Comparison of ENCODE assay signal across 28 cellular contexts in the genomic region with DNA sequence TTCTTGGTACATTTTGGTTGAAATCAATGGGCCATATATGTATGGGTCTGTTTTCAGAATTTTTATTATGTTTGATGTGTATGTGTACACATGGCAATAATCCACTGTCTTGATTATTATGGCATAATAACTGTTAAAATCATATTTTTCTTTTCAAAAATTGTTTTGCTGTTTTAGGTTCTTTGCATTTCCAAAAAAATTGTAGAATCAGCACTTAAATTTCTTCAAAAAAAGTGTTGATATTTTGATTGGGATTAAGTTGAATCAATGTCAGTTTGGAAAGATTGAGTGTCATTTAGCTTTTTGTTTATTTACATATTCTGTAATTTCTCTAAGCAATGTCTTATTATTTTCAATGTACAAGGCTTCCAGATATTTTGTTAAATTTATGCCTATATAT.
"Had no signal": no experiment of that assay in that cellular context is flagged by ENCODE, and none has a peak within 500 bp of the region (broad histone marks: within the 10 kb centered on the region; RNA-seq: fewer than 3 reads in every experiment).

No MANE protein-coding gene starts in this region.

- FAIRE-seq: pancreas had no signal

- H3K4me3 ChIP-seq: pancreas, prostate gland, skin epidermis, smooth muscle cell, spleen, suprapubic skin, testis, tibial artery, transverse colon, upper lobe of right lung, uterus had no signal

- H3K9me3 ChIP-seq: neutrophil, pancreas, prostate gland, suprapubic skin, testis, tibial artery, transverse colon, upper lobe of right lung, uterus had no signal

- ATAC-seq: naive thymus-derived CD8-positive, alpha-beta T cell; natural killer cell treated with Interleukin-12 subunit alpha and Interleukin-12 subunit beta and Interleukin-15 and Interleukin-18, amount 100 ng/mL, for 72 hours; pancreas; right cardiac atrium; sciatic nerve; stimulated activated memory B cell treated with anti-CD40 and anti-IgM and Interleukin-4, amounts not matched to agents 10 μg/mL and 1 μg/mL and 100 μg/mL, for 72 hours; stimulated activated naive CD8-positive, alpha-beta T cell treated with anti-CD3 and anti-CD28 coated beads, Interleukin-15, amount 100 ng/mL, for 72 hours; stimulated activated naive CD8-positive, alpha-beta T cell treated with anti-CD3 and anti-CD28 coated beads, Interleukin-15, Interleukin-2, amounts not matched to agents 100 U/mL and 50 U/mL, for 24 hours; upper lobe of right lung had no signal

- H3K4me2 ChIP-seq: smooth muscle cell had no signal

- H3K4me1 ChIP-seq: prostate gland, spleen, suprapubic skin, upper lobe of right lung, uterus had no signal

- H3K36me3 ChIP-seq: neutrophil, pancreas, prostate gland, spleen, suprapubic skin, tibial artery, transverse colon, upper lobe of right lung, uterus had no signal

- H3K27ac ChIP-seq: neutrophil, pancreas, prostate gland, skin epidermis, spleen, suprapubic skin, testis, tibial artery, transverse colon, upper lobe of right lung, uterus had no signal

- DNase-seq: naive thymus-derived CD8-positive, alpha-beta T cell; nephron progenitor cell; nucleus accumbens; pancreas; right cardiac atrium; spleen; stimulated activated CD4-positive, alpha-beta T cell treated with anti-CD3 and anti-CD28 coated beads, Interleukin-12 subunit alpha, Interleukin-12 subunit beta, amount 100 ng/mL, for 4 hours; stimulated activated CD4-positive, alpha-beta T cell treated with anti-CD3 and anti-CD28 coated beads, Interleukin-1b, Interleukin-23, amount 100 ng/mL, for 48 hours; stimulated activated CD4-positive, alpha-beta T cell treated with anti-CD3 and anti-CD28 coated beads, Interleukin-4, amount 100 ng/mL, for 1 hour; stimulated activated CD4-positive, alpha-beta T cell treated with anti-CD3 and anti-CD28 coated beads, Interleukin-4, amount 100 ng/mL, for 4 hours; stimulated activated CD8-positive, alpha-beta memory T cell treated with anti-CD3 and anti-CD28 coated beads, Interleukin-4, amount 100 ng/mL, for 48 hours; stimulated activated naive CD4-positive, alpha-beta T cell; stimulated activated naive CD8-positive, alpha-beta T cell treated with anti-CD3 and anti-CD28 coated beads, Interleukin-15, amount 100 ng/mL, for 72 hours; stimulated activated naive CD8-positive, alpha-beta T cell treated with anti-CD3 and anti-CD28 coated beads, Interleukin-15, Interleukin-2, amounts not matched to agents 100 U/mL and 50 U/mL, for 24 hours; substantia nigra; testis; tibial artery; transverse colon; upper lobe of right lung; uterus had no signal

- H3K27me3 ChIP-seq: neutrophil, pancreas, spleen, suprapubic skin, testis, tibial artery, transverse colon, upper lobe of right lung, uterus had no signal
